ENCODE assay signal across 8 cellular contexts in the genomic region with DNA sequence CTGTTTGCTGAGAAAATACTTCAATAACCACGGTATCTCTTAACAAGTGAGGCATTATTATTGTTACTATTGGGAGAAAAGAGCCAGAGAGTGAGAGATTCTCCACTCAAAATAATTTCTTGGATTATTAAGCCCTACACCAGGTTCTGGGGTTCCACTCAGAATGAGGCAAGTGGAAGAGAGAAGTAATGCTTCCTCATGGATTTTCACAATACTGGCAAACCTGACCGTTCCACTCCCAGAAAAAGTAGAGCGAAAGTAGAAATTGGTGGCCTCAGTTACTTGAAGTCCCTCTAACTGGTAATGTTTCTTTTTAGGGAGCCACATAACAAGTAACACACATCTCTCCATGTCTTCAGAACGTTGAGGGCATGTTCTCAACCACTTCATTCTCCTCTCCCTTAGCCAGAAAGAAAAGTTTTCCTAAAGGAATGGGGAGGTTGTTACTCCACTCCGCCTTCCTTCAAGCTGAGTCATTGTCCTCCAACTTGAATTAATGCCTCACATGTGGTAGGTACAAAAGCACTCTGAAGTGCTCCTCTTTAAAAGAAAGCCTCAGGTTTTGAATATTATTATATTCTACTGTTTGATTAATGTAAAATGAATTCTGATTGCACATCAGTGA. TPM values are rescaled to one million over a fixed set of nuclear protein-coding genes. Genes with fewer than 3 reads are reported as not detected.
DNase-seq lines count a peak whose midpoint lies in the region; ATAC-seq and TF ChIP-seq lines count a peak whose summit lies in the region.

No MANE protein-coding gene starts in this region.

- H3K9me3 ChIP-seq in DND-41 (ENCODE audit: insufficient read depth, low read length, severe bottlenecking) (no peaks in the 10 kb centered on the region), KOPT-K1 (ENCODE audit: insufficient read depth, low read length, poor library complexity, severe bottlenecking) (no peaks in the 10 kb centered on the region), lung (ENCODE audit: control insufficient read depth in 2 of 2, insufficient read depth in 1 of 2, low read length in 1 of 2) (no peaks in the 10 kb centered on the region), mucosa of descending colon (no peaks in the 10 kb centered on the region)

- peak overlapping the region; percentile 80 for H3K9ac ChIP-seq in DND-41 (ENCODE audit: low read depth, low read length)

- 57 to 61% methylated on average over 5 of the region's 5 CpGs for WGBS in lung, 2 donors

- in situ Hi-C loops in astrocyte of the cerebellum (cut with HindIII; ENCODE audit: low sequenced_read_pairs), result no loop called here

- peak overlapping the region; percentile 95 for H3K4me2 ChIP-seq in DND-41 (ENCODE audit: insufficient read depth, low read length)

- no peaks in the 10 kb centered on the region for H4K20me1 ChIP-seq in DND-41 (ENCODE audit: insufficient read depth, low read length)

- DNase-seq in DND-41 (no peak), astrocyte of the cerebellum (ENCODE audit: low read depth) (peak; percentile 35), lung (ENCODE audit: low spot score) (no peak), mucosa of descending colon (no peak)
- no peak for DNase-seq in activated CD4-positive, alpha-beta T cell treated with anti-CD3 and anti-CD28 coated beads for 48 hours

- TF ChIP-seq POLR2A in GM18505 (IDR thresholded peaks at IDR 0.05; ENCODE audit: borderline replicate concordance, extremely low read depth, insufficient read depth, insufficient read length), result no peak

- H2AFZ ChIP-seq in DND-41 (ENCODE audit: low read depth, low read length), result no peak overlapping the region

- H3K27me3 ChIP-seq in DND-41 (ENCODE audit: insufficient read depth, low read length, poor library complexity) (no peaks in the 10 kb centered on the region), lung (ENCODE audit: control insufficient read depth, insufficient read depth) (no peaks in the 10 kb centered on the region)

- intact Hi-C loops in mucosa of descending colon (cut with DNase I, micrococcal nuclease), result loop anchor here in 1 of 2 donors (10.0 kb wide), 1 partner anchor 141 kb away; a partner anchor contains a TSS

- H3K4me3 ChIP-seq in DND-41 (ENCODE audit: low read depth in 1 of 2, low read length in 2 of 2), result peak overlapping the region; percentile 66 to 69; a peak in 3 of 4 replicates
- H3K4me3 ChIP-seq in astrocyte of the cerebellum (ENCODE audit: low read depth, low read length), result peak overlapping the region; percentile 61
- H3K4me3 ChIP-seq in lung, result peak overlapping the region; percentile 19
- no peak overlapping the region for H3K4me3 ChIP-seq in mucosa of descending colon

- ATAC-seq in DND-41 (ENCODE audit: insufficient read depth, low read depth) (no peak), lung (ENCODE audit: insufficient read depth, low FRiP score) (no peak), mucosa of descending colon (no peak), HG02870 (IDR thresholded peaks at IDR 0.05; ENCODE audit: unreplicated experiment) (no peak), GM18505 (IDR thresholded peaks at IDR 0.05; ENCODE audit: unreplicated experiment) (no peak)

- H3K4me1 ChIP-seq in DND-41 (ENCODE audit: insufficient read depth, low read length), result peaks cover 38% of the 10 kb centered on the region
- peaks cover 1 to 14% of the 10 kb centered on the region in 2 donors for H3K4me1 ChIP-seq in lung (ENCODE audit: control insufficient read depth in 2 of 2, insufficient read depth in 2 of 2, low read length in 2 of 2)
- no peaks in the 10 kb centered on the region for H3K4me1 ChIP-seq in mucosa of descending colon (ENCODE audit: low read depth)

- no peaks in the 10 kb centered on the region; the same call in 1 of the 2 replicates for H3K36me3 ChIP-seq in DND-41 (ENCODE audit: insufficient read depth, low read length)
- peaks cover 4% of the 10 kb centered on the region for H3K36me3 ChIP-seq in KOPT-K1 (ENCODE audit: insufficient read depth, low read length)
- H3K36me3 ChIP-seq in lung (ENCODE audit: control insufficient read depth in 2 of 2, insufficient read depth in 2 of 2, low read length in 2 of 2), result peaks cover 0 to 2% of the 10 kb centered on the region in 2 donors
- H3K36me3 ChIP-seq in mucosa of descending colon (ENCODE audit: low read depth), result no peaks in the 10 kb centered on the region

- peaks cover 60% of the 10 kb centered on the region for H3K79me2 ChIP-seq in DND-41 (ENCODE audit: insufficient read depth, low read length)

- TF ChIP-seq CTCF in DND-41 (IDR thresholded peaks at IDR 0.05; ENCODE audit: borderline replicate concordance, extremely low read depth, low read length, poor library complexity, severe bottlenecking), result no peak
- TF ChIP-seq CTCF in astrocyte of the cerebellum (IDR thresholded peaks at IDR 0.05; ENCODE audit: low read depth, low read length, missing control alignments), result no peak
- no peak for TF ChIP-seq CTCF in lung (IDR thresholded peaks at IDR 0.05; ENCODE audit: control extremely low read depth, extremely low read depth)
- TF ChIP-seq CTCF in mucosa of descending colon (IDR thresholded peaks at IDR 0.05), result no peak

- peak overlapping the region; percentile 51 for H3K27ac ChIP-seq in DND-41 (ENCODE audit: low read length)
- H3K27ac ChIP-seq in KOPT-K1 (ENCODE audit: low read depth, low read length, poor library complexity, severe bottlenecking), result peak overlapping the region; percentile 67
- H3K27ac ChIP-seq in lung (ENCODE audit: low read depth in 1 of 2, low read length in 1 of 2), result peak overlapping the region; percentile 17 to 79

RNA-seq across cellular contexts. Expression of a gene that starts 1.9 kb away (rescaled TPM):
- total RNA-seq in lung, result 1 to 10 TPM; 6.9 to 8.0 TPM
- 1 to 10 TPM; 2.4 to 2.6 TPM for polyA plus RNA-seq in lung
- total RNA-seq in mucosa of descending colon, result 10 to 100 TPM in 1 of 3 donors, 1 to 10 TPM in 1, under 1 TPM in 1; 0.96 to 43.7 (median 2.3) TPM

RNA-seq across cellular contexts. Expression of a gene that starts 48.1 kb away (rescaled TPM):
- total RNA-seq in lung (10 to 100 TPM in 1 of 2 donors, 1 to 10 TPM in 1; 9.2 to 26.7 TPM), mucosa of descending colon (100 to 1,000 TPM in 1 of 3 donors, 1 to 10 TPM in 2; 2.9 to 109 (median 8.7) TPM)
- 1 to 10 TPM; 4.2 to 4.7 TPM for polyA plus RNA-seq in lung
